ENCODE assay signal across 2 cellular contexts in genomic region chr6:7546383-7546782, GRCh38.
TF ChIP-seq lines count a peak whose summit lies in the region.

No MANE protein-coding gene starts in this region.

TF ChIP-seq in K562, 482 proteins besides CTCF, POLR2A, EP300 and RAD21:
- TF ChIP-seq HMBOX1 (IDR thresholded peaks at IDR 0.05) (peak; percentile 54; the same call in 1 of the 2 replicates), CEBPG (CRISPR knock-in tag; IDR thresholded peaks at IDR 0.05) (no peak), CEBPG (tag; conservative IDR thresholded peaks at IDR 0.05 in 1 of 2, IDR thresholded peaks at IDR 0.05 in 1 of 2) (peak; percentile 6 to 32; a peak in 1 of 4 replicates), ATF3 (IDR thresholded peaks at IDR 0.05) (0 out of 2 replicates have a peak, but pooled peaks have one; percentile 10), ATF3 (CRISPR knock-in tag; conservative IDR thresholded peaks at IDR 0.05) (no peak), ZNF695 (CRISPR knock-in tag; IDR thresholded peaks at IDR 0.05) (no peak)

TF ChIP-seq in WTC11, 78 proteins besides CTCF, POLR2A, EP300 and RAD21:
- TF ChIP-seq FOXP4 (CRISPR knock-in tag; IDR thresholded peaks at IDR 0.05), result no peak
- no peak for TF ChIP-seq USF1 (CRISPR knock-in tag; IDR thresholded peaks at IDR 0.05)
- no peak for TF ChIP-seq ZMAT4 (CRISPR knock-in tag; IDR thresholded peaks at IDR 0.05)
- TF ChIP-seq MXD4 (CRISPR knock-in tag; IDR thresholded peaks at IDR 0.05; ENCODE audit: borderline replicate concordance), result no peak
- TF ChIP-seq NR2C2 (CRISPR knock-in tag; IDR thresholded peaks at IDR 0.05), result no peak
- TF ChIP-seq ZBTB21 (CRISPR knock-in tag; IDR thresholded peaks at IDR 0.05; ENCODE audit: borderline replicate concordance), result no peak
- TF ChIP-seq HMGA2 (CRISPR knock-in tag; IDR thresholded peaks at IDR 0.05), result no peak
- TF ChIP-seq NFATC4 (CRISPR knock-in tag; IDR thresholded peaks at IDR 0.05), result no peak
- TF ChIP-seq ERG (CRISPR knock-in tag; IDR thresholded peaks at IDR 0.05), result no peak
- no peak for TF ChIP-seq ATF2 (CRISPR knock-in tag; IDR thresholded peaks at IDR 0.05; ENCODE audit: borderline replicate concordance, low read depth)
TF ChIP-seq in WTC11: peak in this region for 0.
